9 cellular contexts compared by ENCODE assay signal in genomic region chr17:50918933-50919296, GRCh38. TPM values are rescaled to one million over a fixed set of nuclear protein-coding genes. Genes with fewer than 3 reads are reported as not detected.
DNase-seq lines count a peak whose midpoint lies in the region; ATAC-seq lines count a peak whose summit lies in the region.
"Had no signal": no experiment of that assay in that cellular context is flagged by ENCODE, and none has a peak within 500 bp of the region (broad histone marks: within the 10 kb centered on the region; RNA-seq: fewer than 3 reads in every experiment).

No MANE protein-coding gene starts in this region.

- no peak overlapping the region for H3K4ac ChIP-seq in mesendoderm (ENCODE audit: low read depth, low read length)

- no CpG with 5 or more reads among the region's 5 CpGs for WGBS in mesendoderm (ENCODE audit: extremely low coverage, insufficient coverage, low lambda C conversion rate)

- POLR2A ChIA-PET in activated naive CD8-positive, alpha-beta T cell treated with anti-CD3 and anti-CD28 coated beads, Interleukin-2, amount 10 ng/mL, durations not matched to agents 7 days and 5 days (lab: Charles Lee): interaction anchor here (1.0 to 3.6 kb wide), 7 partner anchors 10 to 53 kb away, joined by 3 to 68 read pairs (median 5); partner anchors contain the start of gene TOB1

- H3K27me3 Mint-ChIP-seq in activated naive CD8-positive, alpha-beta T cell treated with anti-CD3 and anti-CD28 coated beads, Interleukin-2, amount 10 ng/mL, durations not matched to agents 7 days and 5 days: peaks cover 2% of the 10 kb centered on the region

- H2BK15ac ChIP-seq in mesendoderm (replicated peaks; ENCODE audit: low read depth): no peak overlapping the region

- no peak overlapping the region for H3K4me2 ChIP-seq in mesendoderm (ENCODE audit: low read length)

- peak overlapping the region; percentile 84 for H3K27ac Mint-ChIP-seq in activated naive CD8-positive, alpha-beta T cell treated with anti-CD3 and anti-CD28 coated beads, Interleukin-2, amount 10 ng/mL, durations not matched to agents 7 days and 5 days

- H3K36me3 ChIP-seq in mesendoderm (ENCODE audit: control insufficient read depth, insufficient read depth, low read length): no peaks in the 10 kb centered on the region

- H3K79me2 ChIP-seq in mesendoderm (ENCODE audit: control insufficient read depth, insufficient read depth, low read length): no peaks in the 10 kb centered on the region

- H3K9ac ChIP-seq in mesendoderm (ENCODE audit: low read length): no peak overlapping the region

- H3K36me3 Mint-ChIP-seq in activated naive CD8-positive, alpha-beta T cell treated with anti-CD3 and anti-CD28 coated beads, Interleukin-2, amount 10 ng/mL, durations not matched to agents 7 days and 5 days: peaks cover 2% of the 10 kb centered on the region

- no peak overlapping the region for H3K18ac ChIP-seq in mesendoderm (ENCODE audit: low read length)

- H3K56ac ChIP-seq in mesendoderm (ENCODE audit: low read length): peak overlapping the region; percentile 15

- H3K9me3 Mint-ChIP-seq in activated naive CD8-positive, alpha-beta T cell treated with anti-CD3 and anti-CD28 coated beads, Interleukin-2, amount 10 ng/mL, durations not matched to agents 7 days and 5 days: no peaks in the 10 kb centered on the region

- H3K23ac ChIP-seq in mesendoderm (ENCODE audit: low read length): no peak overlapping the region

- peak overlapping the region; percentile 79 for H3K4me3 Mint-ChIP-seq in activated naive CD8-positive, alpha-beta T cell treated with anti-CD3 and anti-CD28 coated beads, Interleukin-2, amount 10 ng/mL, durations not matched to agents 7 days and 5 days

- H3K27me3 ChIP-seq in mesendoderm (ENCODE audit: insufficient read depth, low read length, poor library complexity): no peaks in the 10 kb centered on the region

- DNase-seq in DMS53 (lab: John Stamatoyannopoulos, UW) (peak; percentile 50), DMS53 treated with DMSO at 0.1 percent for 48 hours (lab: John Stamatoyannopoulos, UW; ENCODE audit: unreplicated experiment) (no peak), mesendoderm (no peak), superior temporal gyrus (ENCODE audit: extremely low spot score) (peak; percentile 54), T1000 (lab: John Stamatoyannopoulos, UW) (no peak)
- no peak for DNase-seq in activated naive CD8-positive, alpha-beta T cell treated with anti-CD3 and anti-CD28 coated beads, Interleukin-2, amount 10 ng/mL, durations not matched to agents 7 days and 5 days
- DNase-seq: Karpas-422 had no signal

- no peaks in the 10 kb centered on the region for H3K79me1 ChIP-seq in mesendoderm (ENCODE audit: low read length)

- no peak overlapping the region for H3K4me3 ChIP-seq in mesendoderm (ENCODE audit: low read length)

- H2BK5ac ChIP-seq in mesendoderm (ENCODE audit: low read length): no peak overlapping the region

- no peak overlapping the region for H4K8ac ChIP-seq in mesendoderm (ENCODE audit: low read depth, low read length)

- H3K4me1 Mint-ChIP-seq in activated naive CD8-positive, alpha-beta T cell treated with anti-CD3 and anti-CD28 coated beads, Interleukin-2, amount 10 ng/mL, durations not matched to agents 7 days and 5 days: peaks cover 28% of the 10 kb centered on the region

- ATAC-seq in activated naive CD8-positive, alpha-beta T cell treated with anti-CD3 and anti-CD28 coated beads, Interleukin-2, amount 10 ng/mL, durations not matched to agents 7 days and 5 days (ENCODE audit: low read depth): peak; percentile 54
- no peak for ATAC-seq in GM18873 (IDR thresholded peaks at IDR 0.05; ENCODE audit: low FRiP score, unreplicated experiment)
- no peak for ATAC-seq in HG03571 (IDR thresholded peaks at IDR 0.05; ENCODE audit: unreplicated experiment)

- H2BK120ac ChIP-seq in mesendoderm (ENCODE audit: low read depth, low read length): no peak overlapping the region

- peaks cover 10% of the 10 kb centered on the region for H3K4me1 ChIP-seq in mesendoderm (ENCODE audit: control insufficient read depth, low read depth, low read length)

- H3K27ac ChIP-seq in mesendoderm (ENCODE audit: low read depth, low read length): no peak overlapping the region

- no peak overlapping the region for H2AK5ac ChIP-seq in mesendoderm (ENCODE audit: low read length)

- H4K5ac ChIP-seq in mesendoderm (ENCODE audit: low read length): no peak overlapping the region

RNA-seq across cellular contexts. Expression of gene TOB1, which starts 52.8 kb away (rescaled TPM):
- total RNA-seq in activated naive CD8-positive, alpha-beta T cell treated with anti-CD3 and anti-CD28 coated beads, Interleukin-2, amount 10 ng/mL, durations not matched to agents 7 days and 5 days: 10 to 100 TPM; 54.9 to 56.6 TPM
- polyA plus RNA-seq in mesendoderm (2013, experiment 1 of 2): 9.4 TPM
- polyA plus RNA-seq in mesendoderm (2013, experiment 2 of 2): 9.3 TPM

Comparison
In these comparisons a context has a peak if more than half of its experiments do, and no peak if none do; other contexts are left out.
1. DNase-seq: peak in DMS53 (single experiment) and superior temporal gyrus (single experiment); none in DMS53 treated with DMSO at 0.1 percent for 48 hours (single experiment), activated naive CD8-positive, alpha-beta T cell treated with anti-CD3 and anti-CD28 coated beads, Interleukin-2, amount 10 ng/mL, durations not matched to agents 7 days and 5 days (single experiment), mesendoderm (single experiment) and T1000 (single experiment).